Comparison of ENCODE assay signal across 8 cellular contexts in the genomic region with DNA sequence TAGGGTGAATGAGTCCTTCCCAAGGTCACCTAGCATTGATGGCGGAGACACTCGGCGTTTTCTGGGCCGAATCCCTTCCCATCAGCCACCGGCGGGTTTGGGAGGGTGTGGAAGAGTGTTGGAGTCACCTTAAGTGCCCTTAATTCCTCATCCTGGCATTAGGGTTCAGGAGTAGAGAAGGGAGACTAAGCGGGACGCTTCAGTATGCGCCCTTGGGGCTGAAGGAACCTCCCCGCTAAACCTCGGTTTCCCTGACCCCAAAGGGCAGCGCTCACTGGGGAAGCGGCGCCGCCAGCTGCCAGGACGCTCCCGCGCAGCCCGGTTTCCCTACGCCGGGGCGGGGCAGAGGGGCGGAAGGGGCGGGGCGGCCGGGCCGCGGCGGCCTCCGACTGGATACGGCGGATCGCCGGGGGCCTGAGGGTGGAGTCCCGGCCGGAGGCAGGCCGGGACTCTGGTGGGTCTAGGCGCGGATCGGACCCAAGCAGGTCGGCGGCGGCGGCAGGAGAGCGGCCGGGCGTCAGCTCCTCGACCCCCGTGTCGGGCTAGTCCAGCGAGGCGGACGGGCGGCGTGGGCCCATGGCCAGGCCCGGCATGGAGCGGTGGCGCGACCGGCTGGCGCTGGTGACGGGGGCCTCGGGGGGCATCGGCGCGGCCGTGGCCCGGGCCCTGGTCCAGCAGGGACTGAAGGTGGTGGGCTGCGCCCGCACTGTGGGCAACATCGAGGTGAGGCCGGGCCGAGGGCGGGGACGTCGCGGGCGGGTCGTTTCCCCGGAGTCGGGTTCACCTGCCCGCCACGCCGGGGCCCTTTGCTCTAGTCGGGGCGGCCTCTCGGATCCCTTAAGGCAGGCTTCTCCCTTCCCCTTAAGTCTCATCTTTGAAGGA. TPM values are rescaled to one million over a fixed set of nuclear protein-coding genes. Genes with fewer than 3 reads are reported as not detected.
DNase-seq lines count a peak whose midpoint lies in the region; ATAC-seq and TF ChIP-seq lines count a peak whose summit lies in the region.

Gene DHRS11, plus strand, starts transcription at position 446 of the 882 bp plus-strand sequence. Its CDS starts 131 bp downstream, at position 577.

- intact Hi-C loops in A673 (cut with micrococcal nuclease; ENCODE audit: unreplicated experiment), result no loop called here

- H3K27ac ChIP-seq in A673 (ENCODE audit: low read depth, low read length, poor library complexity, severe bottlenecking) (peak within 1 kb of the TSS; percentile 54), coronary artery (peak within 1 kb of the TSS; percentile 7 to 76)

- POLR2A ChIA-PET in A673 (lab: Charles Lee; ENCODE audit: low non-redundant PET), result no interaction called here

- no peak for TF ChIP-seq CTCF in A673 (conservative IDR thresholded peaks at IDR 0.05; ENCODE audit: low read depth, low read length)
- no peak for TF ChIP-seq CTCF in coronary artery (IDR thresholded peaks at IDR 0.05)

- no peaks in the 10 kb centered on the region for H3K27me3 ChIP-seq in A673 (replicated peaks; ENCODE audit: insufficient read depth, low read depth, low read length, poor library complexity)

- BruUV-seq in A673 (replicated peaks; lab: Mats Ljungman, UMichigan), result no TSS peak

- H3K4me3 ChIP-seq in A673 (ENCODE audit: low read depth, low read length, poor library complexity, severe bottlenecking) (peak within 1 kb of the TSS; percentile 69), coronary artery (peak within 1 kb of the TSS; percentile 94)

- DNase-seq in A673 (ENCODE audit: low spot score) (peak; percentile 61), NCI-H446 (lab: John Stamatoyannopoulos, UW) (peak; percentile 9 to 76), coronary artery (ENCODE audit: low spot score) (no peak), left lobe of liver (ENCODE audit: low spot score) (peak; percentile 89)
- peak; percentile 86 for DNase-seq in activated CD4-positive, alpha-beta T cell treated with anti-CD3 and anti-CD28 coated beads for 48 hours
- peak; percentile 61 to 86 for DNase-seq in stimulated activated CD4-positive, alpha-beta T cell treated with anti-CD3 and anti-CD28 coated beads, Interleukin-1b, Interleukin-23, amount 100 ng/mL, for 4 hours (ENCODE audit: low read depth in 2 of 2)

- CTCF ChIA-PET in A673 (lab: Charles Lee), result no interaction called here

- H3K4me1 ChIP-seq in A673 (ENCODE audit: insufficient read depth, low read length, poor library complexity, severe bottlenecking), result no peaks in the 10 kb centered on the region

- peaks cover 4% of the 10 kb centered on the region for H3K36me3 ChIP-seq in A673 (ENCODE audit: insufficient read depth, low read length, poor library complexity, severe bottlenecking)

- ATAC-seq in GM18861 (IDR thresholded peaks at IDR 0.05; ENCODE audit: unreplicated experiment) (peak; percentile 65), HG03103 (IDR thresholded peaks at IDR 0.05; ENCODE audit: low read depth, unreplicated experiment) (peak; percentile 69), left lobe of liver (peak; percentile 97)

- H3K9me3 ChIP-seq in A673 (ENCODE audit: low read depth, low read length, poor library complexity, severe bottlenecking), result no peaks in the 10 kb centered on the region

RNA-seq across cellular contexts. Expression of gene DHRS11, which starts in this region (rescaled TPM):
- 5.3 and 8.1 TPM in 2 replicates for total RNA-seq in A673 (2021)
- total RNA-seq in left lobe of liver, result 11.3 TPM
